Comparison of ENCODE assay signal across 40 cellular contexts in genomic region chr5:85972539-85972938, GRCh38.
"Had no signal": no experiment of that assay in that cellular context is flagged by ENCODE, and none has a peak within 500 bp of the region (broad histone marks: within the 10 kb centered on the region; RNA-seq: fewer than 3 reads in every experiment).

No MANE protein-coding gene starts in this region.

- H3K4me3 Mint-ChIP-seq: activated naive CD4-positive, alpha-beta T cell treated with anti-CD3 and anti-CD28 coated beads for 36 hours; activated naive CD4-positive, alpha-beta T cell treated with anti-CD3 and anti-CD28 coated beads, Interleukin-2, amount 10 ng/mL, durations not matched to agents 7 days and 5 days; activated naive CD4-positive, alpha-beta T cell treated with anti-CD3 and anti-CD28 coated beads, Interleukin-2, amount 50 U/mL, for 24 hours; activated naive CD8-positive, alpha-beta T cell; activated naive CD8-positive, alpha-beta T cell treated with anti-CD3 and anti-CD28 coated beads for 36 hours; activated naive CD8-positive, alpha-beta T cell treated with anti-CD3 and anti-CD28 coated beads, Interleukin-2, amount 10 ng/mL, durations not matched to agents 7 days and 5 days; activated naive CD8-positive, alpha-beta T cell treated with anti-CD3 and anti-CD28 coated beads, Interleukin-2, amount 50 U/mL, for 24 hours; activated T-cell treated with anti-CD3 and anti-CD28 coated beads, Interleukin-2, amount 50 U/mL, for 24 hours; activated T-cell treated with anti-CD3 and anti-CD28 coated beads, Interleukin-2, amount 50 U/mL, for 4 hours; activated T-cell treated with anti-CD3 and anti-CD28 coated beads, Interleukin-2, amount 50 U/mL, for 72 hours; activated T-helper 1 cell treated with anti-CD3 and anti-CD28 coated beads, Interleukin-12 subunit alpha, Interleukin-12 subunit beta, Interleukin-2, Interleukin-4 antibody, amounts not matched to agents 30 ng/mL and 10 ng/mL and 1 ng/mL, durations not matched to agents 14 hours and 24 hours and 36 hours; activated T-helper 17 cell treated with anti-CD3 and anti-CD28 coated beads, Interleukin-2, amount 50 U/mL, for 72 hours; brain; central memory CD8-positive, alpha-beta T cell had no signal

- H3K4me1 ChIP-seq: adrenal gland, ascending aorta, body of pancreas, breast epithelium had no signal

- H3K4me1 Mint-ChIP-seq: activated naive CD4-positive, alpha-beta T cell treated with anti-CD3 and anti-CD28 coated beads, Interleukin-2, amount 10 ng/mL, durations not matched to agents 7 days and 5 days; activated naive CD4-positive, alpha-beta T cell treated with anti-CD3 and anti-CD28 coated beads, Interleukin-2, amount 50 U/mL, for 24 hours; activated naive CD8-positive, alpha-beta T cell treated with anti-CD3 and anti-CD28 coated beads for 36 hours; activated naive CD8-positive, alpha-beta T cell treated with anti-CD3 and anti-CD28 coated beads, Interleukin-2, amount 10 ng/mL, durations not matched to agents 7 days and 5 days; activated naive CD8-positive, alpha-beta T cell treated with anti-CD3 and anti-CD28 coated beads, Interleukin-2, amount 50 U/mL, for 24 hours; activated T-helper 17 cell treated with anti-CD3 and anti-CD28 coated beads, Interleukin-2, amount 50 U/mL, for 72 hours; brain; central memory CD8-positive, alpha-beta T cell had no signal

- FAIRE-seq: astrocyte, bronchial epithelial cell had no signal

- H3K27me3 Mint-ChIP-seq: activated naive CD4-positive, alpha-beta T cell treated with anti-CD3 and anti-CD28 coated beads, Interleukin-2, amount 10 ng/mL, durations not matched to agents 7 days and 5 days; activated naive CD4-positive, alpha-beta T cell treated with anti-CD3 and anti-CD28 coated beads, Interleukin-2, amount 50 U/mL, for 24 hours; activated naive CD8-positive, alpha-beta T cell; activated naive CD8-positive, alpha-beta T cell treated with anti-CD3 and anti-CD28 coated beads for 36 hours; activated naive CD8-positive, alpha-beta T cell treated with anti-CD3 and anti-CD28 coated beads, Interleukin-2, amount 10 ng/mL, durations not matched to agents 7 days and 5 days; activated naive CD8-positive, alpha-beta T cell treated with anti-CD3 and anti-CD28 coated beads, Interleukin-2, amount 50 U/mL, for 24 hours; activated T-cell treated with anti-CD3 and anti-CD28 coated beads, Interleukin-2, amount 50 U/mL, for 24 hours; activated T-helper 17 cell treated with anti-CD3 and anti-CD28 coated beads, Interleukin-2, amount 50 U/mL, for 72 hours; central memory CD8-positive, alpha-beta T cell had no signal

- DNase-seq: activated effector memory CD4-positive, alpha-beta T cell treated with anti-CD3 and anti-CD28 coated beads, Interleukin-2, amount 50 U/mL, for 16 hours; activated effector memory CD4-positive, alpha-beta T cell treated with Interleukin-2 at 50 U/mL for 16 hours; activated gamma-delta T cell; activated gamma-delta T cell treated with Interleukin-2 at 50 U/mL for 16 hours; activated naive CD4-positive, alpha-beta T cell; activated naive CD4-positive, alpha-beta T cell treated with anti-CD3 and anti-CD28 coated beads for 36 hours; activated naive CD4-positive, alpha-beta T cell treated with anti-CD3 and anti-CD28 coated beads, Interleukin-2, amount 10 ng/mL, durations not matched to agents 7 days and 5 days; activated naive CD4-positive, alpha-beta T cell treated with anti-CD3 and anti-CD28 coated beads, Interleukin-2, amount 50 U/mL, for 16 hours; activated naive CD4-positive, alpha-beta T cell treated with Interleukin-2 at 50 U/mL for 16 hours; activated naive CD8-positive, alpha-beta T cell treated with anti-CD3 and anti-CD28 coated beads for 36 hours; activated naive CD8-positive, alpha-beta T cell treated with anti-CD3 and anti-CD28 coated beads, Interleukin-2, amount 10 ng/mL, durations not matched to agents 7 days and 5 days; activated naive CD8-positive, alpha-beta T cell treated with anti-CD3 and anti-CD28 coated beads, Interleukin-2, amount 50 U/mL, for 24 hours; activated T-cell treated with anti-CD3 and anti-CD28 coated beads, Interleukin-2, amount 50 U/mL, for 1 hour; activated T-cell treated with anti-CD3 and anti-CD28 coated beads, Interleukin-2, amount 50 U/mL, for 24 hours; activated T-cell treated with anti-CD3 and anti-CD28 coated beads, Interleukin-2, amount 50 U/mL, for 4 hours; activated T-cell treated with anti-CD3 and anti-CD28 coated beads, Interleukin-2, amount 50 U/mL, for 48 hours; activated T-cell treated with anti-CD3 and anti-CD28 coated beads, Interleukin-2, amount 50 U/mL, for 72 hours; adrenal gland; amniotic stem cell; amygdala; anterior cingulate cortex; aorta; body of pancreas; brain microvascular endothelial cell; caudate nucleus; central memory CD4-positive, alpha-beta T cell; cerebellar nuclear complex had no signal

- H3K36me3 Mint-ChIP-seq: activated naive CD4-positive, alpha-beta T cell treated with anti-CD3 and anti-CD28 coated beads, Interleukin-2, amount 10 ng/mL, durations not matched to agents 7 days and 5 days; activated naive CD4-positive, alpha-beta T cell treated with anti-CD3 and anti-CD28 coated beads, Interleukin-2, amount 50 U/mL, for 24 hours; activated naive CD4-positive, alpha-beta T cell treated with anti-CD3 and anti-CD28 coated beads, Interleukin-2, amount 50 U/mL, for 72 hours; activated naive CD8-positive, alpha-beta T cell; activated naive CD8-positive, alpha-beta T cell treated with anti-CD3 and anti-CD28 coated beads for 36 hours; activated naive CD8-positive, alpha-beta T cell treated with anti-CD3 and anti-CD28 coated beads, Interleukin-2, amount 10 ng/mL, durations not matched to agents 7 days and 5 days; brain had no signal

- H3K27ac Mint-ChIP-seq: activated naive CD4-positive, alpha-beta T cell treated with anti-CD3 and anti-CD28 coated beads for 36 hours; activated naive CD4-positive, alpha-beta T cell treated with anti-CD3 and anti-CD28 coated beads, Interleukin-2, amount 10 ng/mL, durations not matched to agents 7 days and 5 days; activated naive CD4-positive, alpha-beta T cell treated with anti-CD3 and anti-CD28 coated beads, Interleukin-2, amount 50 U/mL, for 24 hours; activated naive CD4-positive, alpha-beta T cell treated with anti-CD3 and anti-CD28 coated beads, Interleukin-2, amount 50 U/mL, for 72 hours; activated naive CD8-positive, alpha-beta T cell; activated naive CD8-positive, alpha-beta T cell treated with anti-CD3 and anti-CD28 coated beads for 36 hours; activated naive CD8-positive, alpha-beta T cell treated with anti-CD3 and anti-CD28 coated beads, Interleukin-2, amount 10 ng/mL, durations not matched to agents 7 days and 5 days; activated naive CD8-positive, alpha-beta T cell treated with anti-CD3 and anti-CD28 coated beads, Interleukin-2, amount 50 U/mL, for 24 hours; activated T-cell treated with anti-CD3 and anti-CD28 coated beads, Interleukin-2, amount 50 U/mL, for 24 hours; activated T-cell treated with anti-CD3 and anti-CD28 coated beads, Interleukin-2, amount 50 U/mL, for 72 hours; activated T-helper 1 cell treated with anti-CD3 and anti-CD28 coated beads, Interleukin-12 subunit alpha, Interleukin-12 subunit beta, Interleukin-2, Interleukin-4 antibody, amounts not matched to agents 30 ng/mL and 10 ng/mL and 1 ng/mL, durations not matched to agents 14 hours and 24 hours and 36 hours; activated T-helper 17 cell treated with anti-CD3 and anti-CD28 coated beads, Interleukin-2, amount 50 U/mL, for 72 hours; activated T-helper 2 cell treated with anti-CD3 and anti-CD28 coated beads, Interferon-gamma antibody, Interleukin-2, Interleukin-4, amounts not matched to agents 10 μg/mL and 5 μg/mL and 100 μg/mL, durations not matched to agents 14 hours and 24 hours and 36 hours; brain had no signal

- H3K9me3 Mint-ChIP-seq: activated naive CD8-positive, alpha-beta T cell treated with anti-CD3 and anti-CD28 coated beads for 36 hours; activated naive CD8-positive, alpha-beta T cell treated with anti-CD3 and anti-CD28 coated beads, Interleukin-2, amount 50 U/mL, for 24 hours; activated T-helper 1 cell treated with anti-CD3 and anti-CD28 coated beads, Interleukin-12 subunit alpha, Interleukin-12 subunit beta, Interleukin-2, Interleukin-4 antibody, amounts not matched to agents 30 ng/mL and 10 ng/mL and 1 ng/mL, durations not matched to agents 14 hours and 24 hours and 36 hours; activated T-helper 17 cell treated with anti-CD3 and anti-CD28 coated beads, Interleukin-2, amount 50 U/mL, for 72 hours; brain had no signal

- H3K27me3 ChIP-seq: adrenal gland, ascending aorta, body of pancreas, brain microvascular endothelial cell, breast epithelium, cardiac muscle cell had no signal

- H3K9me3 ChIP-seq: adrenal gland, ascending aorta, body of pancreas, breast epithelium had no signal

- H3K4me3 ChIP-seq: adrenal gland, ascending aorta, body of pancreas, breast epithelium, cardiac muscle cell had no signal

- H3K36me3 ChIP-seq: adrenal gland, ascending aorta, brain microvascular endothelial cell, breast epithelium, cardiac muscle cell had no signal

- H3K27ac ChIP-seq: adrenal gland, ascending aorta, body of pancreas, brain microvascular endothelial cell, breast epithelium, cardiac muscle cell had no signal

- ATAC-seq: activated naive CD4-positive, alpha-beta T cell treated with anti-CD3 and anti-CD28 coated beads, Interleukin-2, amount 50 U/mL, for 72 hours; activated naive CD8-positive, alpha-beta T cell treated with anti-CD3 and anti-CD28 coated beads, Interleukin-2, amount 50 U/mL, for 24 hours; activated T-cell treated with anti-CD3 and anti-CD28 coated beads, Interleukin-2, amount 50 U/mL, for 4 hours; activated T-cell treated with anti-CD3 and anti-CD28 coated beads, Interleukin-2, amount 50 U/mL, for 72 hours; activated T-helper 17 cell treated with anti-CD3 and anti-CD28 coated beads, Interleukin-2, amount 50 U/mL, for 72 hours; body of pancreas had no signal
